In genomic region chrX:77930581-77930980, GRCh38 we compare ENCODE assay signal across 1 cellular context.
TF ChIP-seq lines count a peak whose summit lies in the region.

No MANE protein-coding gene starts in this region.

TF ChIP-seq in A549, 52 proteins besides CTCF, POLR2A, EP300 and RAD21 (continued from another document):
- TF ChIP-seq, protein P1, sequence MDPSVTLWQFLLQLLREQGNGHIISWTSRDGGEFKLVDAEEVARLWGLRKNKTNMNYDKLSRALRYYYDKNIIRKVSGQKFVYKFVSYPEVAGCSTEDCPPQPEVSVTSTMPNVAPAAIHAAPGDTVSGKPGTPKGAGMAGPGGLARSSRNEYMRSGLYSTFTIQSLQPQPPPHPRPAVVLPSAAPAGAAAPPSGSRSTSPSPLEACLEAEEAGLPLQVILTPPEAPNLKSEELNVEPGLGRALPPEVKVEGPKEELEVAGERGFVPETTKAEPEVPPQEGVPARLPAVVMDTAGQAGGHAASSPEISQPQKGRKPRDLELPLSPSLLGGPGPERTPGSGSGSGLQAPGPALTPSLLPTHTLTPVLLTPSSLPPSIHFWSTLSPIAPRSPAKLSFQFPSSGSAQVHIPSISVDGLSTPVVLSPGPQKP (IDR thresholded peaks at IDR 0.05; ENCODE audit: low read depth, low read length): no peak
- TF ChIP-seq RCOR1 (IDR thresholded peaks at IDR 0.05; ENCODE audit: low read depth, low read length): no peak
- no peak for TF ChIP-seq TP53 (CRISPR knock-in tag; IDR thresholded peaks at IDR 0.05)
- no peak for TF ChIP-seq FOSB (CRISPR knock-in tag; IDR thresholded peaks at IDR 0.05)
